1 cellular context compared by ENCODE assay signal in the genomic region with DNA sequence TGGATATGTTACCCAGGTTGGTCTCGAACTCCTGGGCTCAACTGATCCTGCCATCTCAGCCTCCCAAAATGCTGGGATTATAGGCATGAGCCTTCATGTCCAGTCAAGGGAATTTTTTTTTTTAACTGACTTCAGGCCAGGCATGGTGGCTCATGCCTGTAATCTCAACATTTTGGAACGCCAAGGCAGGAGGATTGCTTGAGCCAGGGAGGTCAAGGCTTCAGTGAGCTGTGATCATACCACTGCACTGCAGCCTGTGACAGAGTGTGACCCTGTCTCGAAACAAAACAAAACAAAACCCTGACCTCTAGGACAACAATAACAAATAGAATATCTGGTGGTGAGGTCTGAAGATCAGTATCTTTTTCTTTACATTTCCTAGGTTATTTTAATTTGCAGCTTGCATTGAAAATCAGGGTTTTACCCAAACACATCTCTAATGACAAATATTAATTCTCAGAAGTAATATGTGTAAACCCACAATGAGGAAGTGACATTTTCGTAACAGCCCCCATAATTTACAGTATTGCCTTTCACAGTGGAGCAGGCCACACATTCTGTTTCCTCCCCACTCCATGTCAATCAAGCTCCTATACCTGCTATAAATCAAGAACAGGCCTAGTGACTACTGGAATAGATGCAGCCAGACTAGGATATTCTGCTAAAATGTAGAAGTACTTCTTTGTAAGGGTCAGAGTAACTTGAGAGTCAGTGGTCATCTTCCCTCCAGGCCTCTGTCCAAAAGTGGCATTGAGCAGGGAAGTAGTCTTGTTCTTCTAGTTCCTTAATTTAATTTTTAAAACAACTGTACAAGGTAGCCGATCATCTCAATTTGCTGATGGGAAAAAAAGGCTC.
TF ChIP-seq lines count a peak whose summit lies in the region.

No MANE protein-coding gene starts in this region.

TF ChIP-seq in GM12878, 131 proteins besides CTCF, POLR2A, EP300 and RAD21 (continued from another document and continues in another):
- TF ChIP-seq, protein P1, sequence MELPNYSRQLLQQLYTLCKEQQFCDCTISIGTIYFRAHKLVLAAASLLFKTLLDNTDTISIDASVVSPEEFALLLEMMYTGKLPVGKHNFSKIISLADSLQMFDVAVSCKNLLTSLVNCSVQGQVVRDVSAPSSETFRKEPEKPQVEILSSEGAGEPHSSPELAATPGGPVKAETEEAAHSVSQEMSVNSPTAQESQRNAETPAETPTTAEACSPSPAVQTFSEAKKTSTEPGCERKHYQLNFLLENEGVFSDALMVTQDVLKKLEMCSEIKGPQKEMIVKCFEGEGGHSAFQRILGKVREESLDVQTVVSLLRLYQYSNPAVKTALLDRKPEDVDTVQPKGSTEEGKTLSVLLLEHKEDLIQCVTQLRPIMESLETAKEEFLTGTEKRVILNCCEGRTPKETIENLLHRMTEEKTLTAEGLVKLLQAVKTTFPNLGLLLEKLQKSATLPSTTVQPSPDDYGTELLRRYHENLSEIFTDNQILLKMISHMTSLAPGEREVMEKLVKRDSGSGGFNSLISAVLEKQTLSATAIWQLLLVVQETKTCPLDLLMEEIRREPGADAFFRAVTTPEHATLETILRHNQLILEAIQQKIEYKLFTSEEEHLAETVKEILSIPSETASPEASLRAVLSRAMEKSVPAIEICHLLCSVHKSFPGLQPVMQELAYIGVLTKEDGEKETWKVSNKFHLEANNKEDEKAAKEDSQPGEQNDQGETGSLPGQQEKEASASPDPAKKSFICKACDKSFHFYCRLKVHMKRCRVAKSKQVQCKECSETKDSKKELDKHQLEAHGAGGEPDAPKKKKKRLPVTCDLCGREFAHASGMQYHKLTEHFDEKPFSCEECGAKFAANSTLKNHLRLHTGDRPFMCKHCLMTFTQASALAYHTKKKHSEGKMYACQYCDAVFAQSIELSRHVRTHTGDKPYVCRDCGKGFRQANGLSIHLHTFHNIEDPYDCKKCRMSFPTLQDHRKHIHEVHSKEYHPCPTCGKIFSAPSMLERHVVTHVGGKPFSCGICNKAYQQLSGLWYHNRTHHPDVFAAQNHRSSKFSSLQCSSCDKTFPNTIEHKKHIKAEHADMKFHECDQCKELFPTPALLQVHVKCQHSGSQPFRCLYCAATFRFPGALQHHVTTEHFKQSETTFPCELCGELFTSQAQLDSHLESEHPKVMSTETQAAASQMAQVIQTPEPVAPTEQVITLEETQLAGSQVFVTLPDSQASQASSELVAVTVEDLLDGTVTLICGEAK (IDR thresholded peaks at IDR 0.05; ENCODE audit: borderline replicate concordance), result no peak
- TF ChIP-seq, protein P2, sequence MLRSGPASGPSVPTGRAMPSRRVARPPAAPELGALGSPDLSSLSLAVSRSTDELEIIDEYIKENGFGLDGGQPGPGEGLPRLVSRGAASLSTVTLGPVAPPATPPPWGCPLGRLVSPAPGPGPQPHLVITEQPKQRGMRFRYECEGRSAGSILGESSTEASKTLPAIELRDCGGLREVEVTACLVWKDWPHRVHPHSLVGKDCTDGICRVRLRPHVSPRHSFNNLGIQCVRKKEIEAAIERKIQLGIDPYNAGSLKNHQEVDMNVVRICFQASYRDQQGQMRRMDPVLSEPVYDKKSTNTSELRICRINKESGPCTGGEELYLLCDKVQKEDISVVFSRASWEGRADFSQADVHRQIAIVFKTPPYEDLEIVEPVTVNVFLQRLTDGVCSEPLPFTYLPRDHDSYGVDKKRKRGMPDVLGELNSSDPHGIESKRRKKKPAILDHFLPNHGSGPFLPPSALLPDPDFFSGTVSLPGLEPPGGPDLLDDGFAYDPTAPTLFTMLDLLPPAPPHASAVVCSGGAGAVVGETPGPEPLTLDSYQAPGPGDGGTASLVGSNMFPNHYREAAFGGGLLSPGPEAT (IDR thresholded peaks at IDR 0.05; ENCODE audit: low read depth), result peak; percentile 62
- TF ChIP-seq MEF2B (IDR thresholded peaks at IDR 0.05; ENCODE audit: partially characterized antibody, poor library complexity, severe bottlenecking) (peak; percentile 59), ATF7 (IDR thresholded peaks at IDR 0.05; ENCODE audit: low read depth) (peak; percentile 72), POLR2AphosphoS5 (IDR thresholded peaks at IDR 0.05; ENCODE audit: low read length) (no peak), RAD51 (IDR thresholded peaks at IDR 0.05) (no peak; the same call in 1 of the 2 replicates), NBN (IDR thresholded peaks at IDR 0.05) (peak; percentile 69), ZNF622 (IDR thresholded peaks at IDR 0.05) (no peak), SPI1 (IDR thresholded peaks at IDR 0.05; ENCODE audit: borderline replicate concordance, insufficient read depth, low read depth, low read length) (peak; percentile 97), CREB1 (IDR thresholded peaks at IDR 0.05; ENCODE audit: low read depth) (0 out of 2 replicates have a peak, but pooled peaks have one; percentile 35), EED (IDR thresholded peaks at IDR 0.05; ENCODE audit: low read depth) (0 out of 2 replicates have a peak, but pooled peaks have one; percentile 25), MEF2A (IDR thresholded peaks at IDR 0.05; ENCODE audit: insufficient read depth, low read depth, low read length) (0 out of 2 replicates have a peak, but pooled peaks have one; percentile 59), NFYA (IDR thresholded peaks at IDR 0.05; ENCODE audit: borderline replicate concordance, low read depth, low read length) (no peak), BHLHE40 (IDR thresholded peaks at IDR 0.05; ENCODE audit: borderline replicate concordance in 1 of 2, low read depth in 2 of 2, low read length in 1 of 2) (peak; percentile 43 to 48; a peak in 1 of 4 replicates), SIN3A (IDR thresholded peaks at IDR 0.05; ENCODE audit: low read depth, low read length) (no peak), ZSCAN29 (IDR thresholded peaks at IDR 0.05) (no peak), NFXL1 (IDR thresholded peaks at IDR 0.05; ENCODE audit: borderline replicate concordance) (no peak), CBX3 (IDR thresholded peaks at IDR 0.05; ENCODE audit: borderline replicate concordance, low read depth) (no peak), IRF4 (IDR thresholded peaks at IDR 0.05; ENCODE audit: low read depth, low read length) (peak; percentile 88; the same call in 1 of the 2 replicates), SREBF2 (IDR thresholded peaks at IDR 0.05; ENCODE audit: low read length) (no peak), KDM1A (IDR thresholded peaks at IDR 0.05; ENCODE audit: borderline replicate concordance) (no peak), SP1 (IDR thresholded peaks at IDR 0.05; ENCODE audit: low read depth, low read length) (peak; percentile 12), ZNF274 (IDR thresholded peaks at IDR 0.05; ENCODE audit: insufficient read depth, insufficient read length) (no peak), CREM (IDR thresholded peaks at IDR 0.05; ENCODE audit: low read depth) (0 out of 2 replicates have a peak, but pooled peaks have one; percentile 34), DPF2 (IDR thresholded peaks at IDR 0.05) (peak; percentile 94), SRF (IDR thresholded peaks at IDR 0.05; ENCODE audit: low read depth in 2 of 2, low read length in 2 of 2) (no peak), PAX8 (IDR thresholded peaks at IDR 0.05) (no peak), SIX5 (IDR thresholded peaks at IDR 0.05; ENCODE audit: low read depth, low read length, severe bottlenecking) (no peak), RCOR1 (conservative IDR thresholded peaks at IDR 0.05; ENCODE audit: low read depth, low read length) (0 out of 2 replicates have a peak, but pooled peaks have one; percentile 62), CBFB (IDR thresholded peaks at IDR 0.05; ENCODE audit: low read depth) (0 out of 2 replicates have a peak, but pooled peaks have one; percentile 27), PML (IDR thresholded peaks at IDR 0.05; ENCODE audit: low read length) (peak; percentile 71; the same call in 1 of the 2 replicates), SMC3 (IDR thresholded peaks at IDR 0.05; ENCODE audit: borderline replicate concordance, low read length) (no peak; the same call in 1 of the 2 replicates), JUND (IDR thresholded peaks at IDR 0.05; ENCODE audit: low read depth, low read length) (no peak), ZNF24 (IDR thresholded peaks at IDR 0.05) (0 out of 2 replicates have a peak, but pooled peaks have one; percentile 11), TCF7 (IDR thresholded peaks at IDR 0.05; ENCODE audit: borderline replicate concordance) (no peak)
- TF ChIP-seq, protein P3, sequence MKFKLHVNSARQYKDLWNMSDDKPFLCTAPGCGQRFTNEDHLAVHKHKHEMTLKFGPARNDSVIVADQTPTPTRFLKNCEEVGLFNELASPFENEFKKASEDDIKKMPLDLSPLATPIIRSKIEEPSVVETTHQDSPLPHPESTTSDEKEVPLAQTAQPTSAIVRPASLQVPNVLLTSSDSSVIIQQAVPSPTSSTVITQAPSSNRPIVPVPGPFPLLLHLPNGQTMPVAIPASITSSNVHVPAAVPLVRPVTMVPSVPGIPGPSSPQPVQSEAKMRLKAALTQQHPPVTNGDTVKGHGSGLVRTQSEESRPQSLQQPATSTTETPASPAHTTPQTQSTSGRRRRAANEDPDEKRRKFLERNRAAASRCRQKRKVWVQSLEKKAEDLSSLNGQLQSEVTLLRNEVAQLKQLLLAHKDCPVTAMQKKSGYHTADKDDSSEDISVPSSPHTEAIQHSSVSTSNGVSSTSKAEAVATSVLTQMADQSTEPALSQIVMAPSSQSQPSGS (IDR thresholded peaks at IDR 0.05; ENCODE audit: low read length), result peak; percentile 85
- TF ChIP-seq, protein P4, sequence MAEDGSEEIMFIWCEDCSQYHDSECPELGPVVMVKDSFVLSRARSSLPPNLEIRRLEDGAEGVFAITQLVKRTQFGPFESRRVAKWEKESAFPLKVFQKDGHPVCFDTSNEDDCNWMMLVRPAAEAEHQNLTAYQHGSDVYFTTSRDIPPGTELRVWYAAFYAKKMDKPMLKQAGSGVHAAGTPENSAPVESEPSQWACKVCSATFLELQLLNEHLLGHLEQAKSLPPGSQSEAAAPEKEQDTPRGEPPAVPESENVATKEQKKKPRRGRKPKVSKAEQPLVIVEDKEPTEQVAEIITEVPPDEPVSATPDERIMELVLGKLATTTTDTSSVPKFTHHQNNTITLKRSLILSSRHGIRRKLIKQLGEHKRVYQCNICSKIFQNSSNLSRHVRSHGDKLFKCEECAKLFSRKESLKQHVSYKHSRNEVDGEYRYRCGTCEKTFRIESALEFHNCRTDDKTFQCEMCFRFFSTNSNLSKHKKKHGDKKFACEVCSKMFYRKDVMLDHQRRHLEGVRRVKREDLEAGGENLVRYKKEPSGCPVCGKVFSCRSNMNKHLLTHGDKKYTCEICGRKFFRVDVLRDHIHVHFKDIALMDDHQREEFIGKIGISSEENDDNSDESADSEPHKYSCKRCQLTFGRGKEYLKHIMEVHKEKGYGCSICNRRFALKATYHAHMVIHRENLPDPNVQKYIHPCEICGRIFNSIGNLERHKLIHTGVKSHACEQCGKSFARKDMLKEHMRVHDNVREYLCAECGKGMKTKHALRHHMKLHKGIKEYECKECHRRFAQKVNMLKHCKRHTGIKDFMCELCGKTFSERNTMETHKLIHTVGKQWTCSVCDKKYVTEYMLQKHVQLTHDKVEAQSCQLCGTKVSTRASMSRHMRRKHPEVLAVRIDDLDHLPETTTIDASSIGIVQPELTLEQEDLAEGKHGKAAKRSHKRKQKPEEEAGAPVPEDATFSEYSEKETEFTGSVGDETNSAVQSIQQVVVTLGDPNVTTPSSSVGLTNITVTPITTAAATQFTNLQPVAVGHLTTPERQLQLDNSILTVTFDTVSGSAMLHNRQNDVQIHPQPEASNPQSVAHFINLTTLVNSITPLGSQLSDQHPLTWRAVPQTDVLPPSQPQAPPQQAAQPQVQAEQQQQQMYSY (CRISPR knock-in tag; IDR thresholded peaks at IDR 0.05), result no peak
- TF ChIP-seq, protein P5, sequence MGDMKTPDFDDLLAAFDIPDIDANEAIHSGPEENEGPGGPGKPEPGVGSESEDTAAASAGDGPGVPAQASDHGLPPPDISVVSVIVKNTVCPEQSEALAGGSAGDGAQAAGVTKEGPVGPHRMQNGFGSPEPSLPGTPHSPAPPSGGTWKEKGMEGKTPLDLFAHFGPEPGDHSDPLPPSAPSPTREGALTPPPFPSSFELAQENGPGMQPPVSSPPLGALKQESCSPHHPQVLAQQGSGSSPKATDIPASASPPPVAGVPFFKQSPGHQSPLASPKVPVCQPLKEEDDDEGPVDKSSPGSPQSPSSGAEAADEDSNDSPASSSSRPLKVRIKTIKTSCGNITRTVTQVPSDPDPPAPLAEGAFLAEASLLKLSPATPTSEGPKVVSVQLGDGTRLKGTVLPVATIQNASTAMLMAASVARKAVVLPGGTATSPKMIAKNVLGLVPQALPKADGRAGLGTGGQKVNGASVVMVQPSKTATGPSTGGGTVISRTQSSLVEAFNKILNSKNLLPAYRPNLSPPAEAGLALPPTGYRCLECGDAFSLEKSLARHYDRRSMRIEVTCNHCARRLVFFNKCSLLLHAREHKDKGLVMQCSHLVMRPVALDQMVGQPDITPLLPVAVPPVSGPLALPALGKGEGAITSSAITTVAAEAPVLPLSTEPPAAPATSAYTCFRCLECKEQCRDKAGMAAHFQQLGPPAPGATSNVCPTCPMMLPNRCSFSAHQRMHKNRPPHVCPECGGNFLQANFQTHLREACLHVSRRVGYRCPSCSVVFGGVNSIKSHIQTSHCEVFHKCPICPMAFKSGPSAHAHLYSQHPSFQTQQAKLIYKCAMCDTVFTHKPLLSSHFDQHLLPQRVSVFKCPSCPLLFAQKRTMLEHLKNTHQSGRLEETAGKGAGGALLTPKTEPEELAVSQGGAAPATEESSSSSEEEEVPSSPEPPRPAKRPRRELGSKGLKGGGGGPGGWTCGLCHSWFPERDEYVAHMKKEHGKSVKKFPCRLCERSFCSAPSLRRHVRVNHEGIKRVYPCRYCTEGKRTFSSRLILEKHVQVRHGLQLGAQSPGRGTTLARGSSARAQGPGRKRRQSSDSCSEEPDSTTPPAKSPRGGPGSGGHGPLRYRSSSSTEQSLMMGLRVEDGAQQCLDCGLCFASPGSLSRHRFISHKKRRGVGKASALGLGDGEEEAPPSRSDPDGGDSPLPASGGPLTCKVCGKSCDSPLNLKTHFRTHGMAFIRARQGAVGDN (IDR thresholded peaks at IDR 0.05), result no peak
- TF ChIP-seq, protein P6, sequence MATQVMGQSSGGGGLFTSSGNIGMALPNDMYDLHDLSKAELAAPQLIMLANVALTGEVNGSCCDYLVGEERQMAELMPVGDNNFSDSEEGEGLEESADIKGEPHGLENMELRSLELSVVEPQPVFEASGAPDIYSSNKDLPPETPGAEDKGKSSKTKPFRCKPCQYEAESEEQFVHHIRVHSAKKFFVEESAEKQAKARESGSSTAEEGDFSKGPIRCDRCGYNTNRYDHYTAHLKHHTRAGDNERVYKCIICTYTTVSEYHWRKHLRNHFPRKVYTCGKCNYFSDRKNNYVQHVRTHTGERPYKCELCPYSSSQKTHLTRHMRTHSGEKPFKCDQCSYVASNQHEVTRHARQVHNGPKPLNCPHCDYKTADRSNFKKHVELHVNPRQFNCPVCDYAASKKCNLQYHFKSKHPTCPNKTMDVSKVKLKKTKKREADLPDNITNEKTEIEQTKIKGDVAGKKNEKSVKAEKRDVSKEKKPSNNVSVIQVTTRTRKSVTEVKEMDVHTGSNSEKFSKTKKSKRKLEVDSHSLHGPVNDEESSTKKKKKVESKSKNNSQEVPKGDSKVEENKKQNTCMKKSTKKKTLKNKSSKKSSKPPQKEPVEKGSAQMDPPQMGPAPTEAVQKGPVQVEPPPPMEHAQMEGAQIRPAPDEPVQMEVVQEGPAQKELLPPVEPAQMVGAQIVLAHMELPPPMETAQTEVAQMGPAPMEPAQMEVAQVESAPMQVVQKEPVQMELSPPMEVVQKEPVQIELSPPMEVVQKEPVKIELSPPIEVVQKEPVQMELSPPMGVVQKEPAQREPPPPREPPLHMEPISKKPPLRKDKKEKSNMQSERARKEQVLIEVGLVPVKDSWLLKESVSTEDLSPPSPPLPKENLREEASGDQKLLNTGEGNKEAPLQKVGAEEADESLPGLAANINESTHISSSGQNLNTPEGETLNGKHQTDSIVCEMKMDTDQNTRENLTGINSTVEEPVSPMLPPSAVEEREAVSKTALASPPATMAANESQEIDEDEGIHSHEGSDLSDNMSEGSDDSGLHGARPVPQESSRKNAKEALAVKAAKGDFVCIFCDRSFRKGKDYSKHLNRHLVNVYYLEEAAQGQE (IDR thresholded peaks at IDR 0.05; ENCODE audit: low read depth, low read length), result no peak
